In the genomic region with DNA sequence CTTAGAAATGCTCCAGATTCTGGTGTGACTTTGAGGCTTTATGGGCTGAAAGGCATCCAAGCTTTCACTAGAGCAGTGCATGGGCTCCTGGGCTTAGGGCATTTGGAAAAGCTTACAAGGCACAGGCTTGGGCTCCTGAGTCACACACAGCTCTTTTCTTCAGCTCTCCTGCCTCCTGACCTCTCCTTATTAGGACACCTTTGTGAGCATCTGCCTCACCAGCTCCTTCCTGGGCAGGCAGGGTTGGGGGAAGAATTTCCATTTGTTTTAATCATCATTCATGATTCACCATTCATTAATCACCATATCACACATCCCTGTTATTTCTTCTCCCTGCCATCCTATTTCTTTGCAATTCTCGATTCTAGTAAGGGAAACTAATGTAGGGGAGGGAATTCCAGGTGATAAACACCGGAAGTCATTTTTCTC, we compare ENCODE assay signal across 11 cellular contexts. TPM values are rescaled to one million over a fixed set of nuclear protein-coding genes. Genes with fewer than 3 reads are reported as not detected.
DNase-seq lines count a peak whose midpoint lies in the region; ATAC-seq and TF ChIP-seq lines count a peak whose summit lies in the region.
"Had no signal": no experiment of that assay in that cellular context is flagged by ENCODE, and none has a peak within 500 bp of the region (broad histone marks: within the 10 kb centered on the region; RNA-seq: fewer than 3 reads in every experiment).

No MANE protein-coding gene starts in this region.

- H3K4me3 Mint-ChIP-seq in MCF 10A (ENCODE audit: unreplicated experiment) (peak overlapping the region; percentile 19), WTC11 (no peak overlapping the region)
- H3K4me3 Mint-ChIP-seq: B cell; stimulated activated memory B cell treated with anti-CD40 and anti-IgM and Interleukin-4, amounts not matched to agents 10 μg/mL and 1 μg/mL and 100 μg/mL, for 72 hours had no signal

- in situ Hi-C loops in transverse colon (cut with MboI; ENCODE audit: low pct_ligation_motif_present in 1 of 4, low pct_unique_long_range_greater_than_20kb in 1 of 4, low sequenced_read_pairs in 3 of 4) = no loop called here

- CTCF ChIA-PET in MCF 10A (lab: Yijun Ruan, JAX) = interaction anchor here (0.6 to 4.1 kb wide), 8 partner anchors 16 to 130 kb away, joined by 3 to 30 read pairs (median 6); partner anchors contain the start of gene CDCP1
- CTCF ChIA-PET in WTC11 (lab: Charles Lee) = interaction anchor here (1.2 kb wide), 1 partner anchor 86 kb away, joined by 5 read pairs; no protein-coding TSS in a partner anchor

- 69% methylated on average over 2 of the region's 2 CpGs; no CpG with 5 or more reads in 1 of the 2 donors for WGBS in transverse colon (ENCODE audit: low coverage in 1 of 2), 2 donors

- H3K27ac ChIP-seq in breast epithelium = no peak overlapping the region
- H3K27ac ChIP-seq in transverse colon = peak overlapping the region; percentile 80 to 87 (median 80)

- H3K36me3 Mint-ChIP-seq in MCF 10A (ENCODE audit: insufficient read depth, unreplicated experiment) = peaks cover 11% of the 10 kb centered on the region
- H3K36me3 Mint-ChIP-seq in WTC11 = no peaks in the 10 kb centered on the region
- H3K36me3 Mint-ChIP-seq: stimulated activated memory B cell treated with anti-CD40 and anti-IgM and Interleukin-4, amounts not matched to agents 10 μg/mL and 1 μg/mL and 100 μg/mL, for 72 hours had no signal

- H3K9me3 ChIP-seq in breast epithelium (no peaks in the 10 kb centered on the region), transverse colon (no peaks in the 10 kb centered on the region)

- no TSS peak for BruUV-seq in MCF 10A (replicated peaks; lab: Mats Ljungman, UMichigan)

- TF ChIP-seq CTCF in MCF 10A (IDR thresholded peaks at IDR 0.05; ENCODE audit: unreplicated experiment) = no peak
- TF ChIP-seq CTCF in breast epithelium (IDR thresholded peaks at IDR 0.05) = no peak
- TF ChIP-seq CTCF in WTC11 (IDR thresholded peaks at IDR 0.05) = no peak
- no peak for TF ChIP-seq CTCF in transverse colon (IDR thresholded peaks at IDR 0.05)

- intact Hi-C loops in MCF 10A (cut with micrococcal nuclease) = loop anchor here (1.0 to 5.0 kb wide), 7 partner anchors 22 to 237 kb away; partner anchors contain the start of gene CDCP1
- intact Hi-C loops in breast epithelium (cut with DNase I; ENCODE audit: low total_unique reads) = no loop called here
- intact Hi-C loops in transverse colon (cut with DNase I; ENCODE audit: low total_unique reads) = no loop called here

- no peaks in the 10 kb centered on the region for H3K4me1 ChIP-seq in breast epithelium
- H3K4me1 ChIP-seq in transverse colon = peaks cover 13 to 93% (median 62%) of the 10 kb centered on the region in 4 donors

- no peaks in the 10 kb centered on the region for H3K36me3 ChIP-seq in breast epithelium
- no peaks in the 10 kb centered on the region for H3K36me3 ChIP-seq in transverse colon

- POLR2A ChIA-PET in MCF 10A (lab: Yijun Ruan, JAX) (interaction anchor here (0.5 to 12.0 kb wide), 26 partner anchors 9 to 553 kb away, joined by 3 to 192 read pairs (median 5); partner anchors contain the start of gene CDCP1), WTC11 (lab: Charles Lee) (no interaction called here)

- ATAC-seq in WTC11 = peak; percentile 61
- no peak for ATAC-seq in GM18502 (IDR thresholded peaks at IDR 0.05; ENCODE audit: poor library complexity, unreplicated experiment)
- ATAC-seq: stimulated activated memory B cell treated with anti-CD40 and anti-IgM and Interleukin-4, amounts not matched to agents 10 μg/mL and 1 μg/mL and 100 μg/mL, for 72 hours had no signal

- H3K4me3 ChIP-seq in breast epithelium (no peak overlapping the region), transverse colon (no peak overlapping the region)

- no peaks in the 10 kb centered on the region for H3K9me3 Mint-ChIP-seq in MCF 10A (ENCODE audit: unreplicated experiment)
- no peaks in the 10 kb centered on the region for H3K9me3 Mint-ChIP-seq in WTC11
- H3K9me3 Mint-ChIP-seq: stimulated activated memory B cell treated with anti-CD40 and anti-IgM and Interleukin-4, amounts not matched to agents 10 μg/mL and 1 μg/mL and 100 μg/mL, for 72 hours had no signal

- H3K4me1 Mint-ChIP-seq in MCF 10A (ENCODE audit: insufficient read depth, unreplicated experiment) (peaks cover 64% of the 10 kb centered on the region), WTC11 (0 out of 2 replicates have a peak, but pooled peaks cover 2% of the 10 kb centered on the region)
- H3K4me1 Mint-ChIP-seq: B cell; stimulated activated memory B cell treated with anti-CD40 and anti-IgM and Interleukin-4, amounts not matched to agents 10 μg/mL and 1 μg/mL and 100 μg/mL, for 72 hours had no signal

- TF ChIP-seq POLR2A in breast epithelium (IDR thresholded peaks at IDR 0.05) (no peak), transverse colon (IDR thresholded peaks at IDR 0.05) (no peak)

- H3K27me3 Mint-ChIP-seq in MCF 10A (ENCODE audit: insufficient read depth, unreplicated experiment) = no peaks in the 10 kb centered on the region
- no peaks in the 10 kb centered on the region for H3K27me3 Mint-ChIP-seq in WTC11 (ENCODE audit: low read depth)

- H3K27ac Mint-ChIP-seq in MCF 10A (ENCODE audit: low read depth, unreplicated experiment) (peak overlapping the region; percentile 80), WTC11 (no peak overlapping the region)
- H3K27ac Mint-ChIP-seq: B cell; stimulated activated memory B cell treated with anti-CD40 and anti-IgM and Interleukin-4, amounts not matched to agents 10 μg/mL and 1 μg/mL and 100 μg/mL, for 72 hours had no signal

- TF ChIP-seq EP300 in transverse colon (IDR thresholded peaks at IDR 0.05; ENCODE audit: low read depth) = no peak

- peak; percentile 91 for DNase-seq in MCF 10A (ENCODE audit: unreplicated experiment)
- DNase-seq in breast epithelium (ENCODE audit: low spot score in 2 of 2) = no peak
- no peak for DNase-seq in WTC11 (ENCODE audit: low spot score)
- peak; percentile 93 for DNase-seq in glomerular visceral epithelial cell (ENCODE audit: extremely low spot score)
- no peak for DNase-seq in transverse colon
- DNase-seq in NCI-H2029 (lab: John Stamatoyannopoulos, UW) = no peak
- DNase-seq in NCI-H1092 treated with DMSO at 0.1 percent for 48 hours (lab: John Stamatoyannopoulos, UW) = no peak
- DNase-seq: posterior cingulate gyrus had no signal

- H3K27me3 ChIP-seq in breast epithelium (no peaks in the 10 kb centered on the region), transverse colon (no peaks in the 10 kb centered on the region)

TF ChIP-seq in WTC11, 78 proteins besides CTCF, POLR2A, EP300 and RAD21 (continues in another document):
- TF ChIP-seq NR1H2 (CRISPR knock-in tag; IDR thresholded peaks at IDR 0.05) (no peak), ZNF512 (CRISPR knock-in tag; IDR thresholded peaks at IDR 0.05; ENCODE audit: borderline replicate concordance) (no peak), ZNF425 (CRISPR knock-in tag; conservative IDR thresholded peaks at IDR 0.05) (no peak)
- TF ChIP-seq, protein P1, sequence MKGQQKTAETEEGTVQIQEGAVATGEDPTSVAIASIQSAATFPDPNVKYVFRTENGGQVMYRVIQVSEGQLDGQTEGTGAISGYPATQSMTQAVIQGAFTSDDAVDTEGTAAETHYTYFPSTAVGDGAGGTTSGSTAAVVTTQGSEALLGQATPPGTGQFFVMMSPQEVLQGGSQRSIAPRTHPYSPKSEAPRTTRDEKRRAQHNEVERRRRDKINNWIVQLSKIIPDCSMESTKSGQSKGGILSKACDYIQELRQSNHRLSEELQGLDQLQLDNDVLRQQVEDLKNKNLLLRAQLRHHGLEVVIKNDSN (CRISPR knock-in tag; IDR thresholded peaks at IDR 0.05) = no peak

RNA-seq across cellular contexts. Expression of gene CDCP1, which starts 22.3 kb away (rescaled TPM):
- total RNA-seq in MCF 10A (2022) (180 and 208 TPM in 2 replicates), breast epithelium (10 to 100 TPM in 1 of 3 donors, 1 to 10 TPM in 2; 1.9 to 11.3 (median 8.5) TPM), WTC11 (2021) (13.4 to 14.6 TPM (median 13.5 TPM) in 3 replicates), transverse colon (10 to 100 TPM; 41.6 to 64.6 (median 53.4) TPM)
- total RNA-seq: B cell had no signal

Comparison
In these comparisons a context has a peak if more than half of its experiments do, and no peak if none do; other contexts are left out.
1. DNase-seq: peak in MCF 10A (single experiment) and glomerular visceral epithelial cell (single experiment); none in breast epithelium (0 of 2), WTC11 (single experiment), transverse colon (single experiment), NCI-H2029 (single experiment) and NCI-H1092 treated with DMSO at 0.1 percent for 48 hours (single experiment).
2. H3K27ac ChIP-seq: peak in transverse colon (4 of 4); none in breast epithelium (0 of 2).